1 cellular context compared by ENCODE assay signal in the genomic region with DNA sequence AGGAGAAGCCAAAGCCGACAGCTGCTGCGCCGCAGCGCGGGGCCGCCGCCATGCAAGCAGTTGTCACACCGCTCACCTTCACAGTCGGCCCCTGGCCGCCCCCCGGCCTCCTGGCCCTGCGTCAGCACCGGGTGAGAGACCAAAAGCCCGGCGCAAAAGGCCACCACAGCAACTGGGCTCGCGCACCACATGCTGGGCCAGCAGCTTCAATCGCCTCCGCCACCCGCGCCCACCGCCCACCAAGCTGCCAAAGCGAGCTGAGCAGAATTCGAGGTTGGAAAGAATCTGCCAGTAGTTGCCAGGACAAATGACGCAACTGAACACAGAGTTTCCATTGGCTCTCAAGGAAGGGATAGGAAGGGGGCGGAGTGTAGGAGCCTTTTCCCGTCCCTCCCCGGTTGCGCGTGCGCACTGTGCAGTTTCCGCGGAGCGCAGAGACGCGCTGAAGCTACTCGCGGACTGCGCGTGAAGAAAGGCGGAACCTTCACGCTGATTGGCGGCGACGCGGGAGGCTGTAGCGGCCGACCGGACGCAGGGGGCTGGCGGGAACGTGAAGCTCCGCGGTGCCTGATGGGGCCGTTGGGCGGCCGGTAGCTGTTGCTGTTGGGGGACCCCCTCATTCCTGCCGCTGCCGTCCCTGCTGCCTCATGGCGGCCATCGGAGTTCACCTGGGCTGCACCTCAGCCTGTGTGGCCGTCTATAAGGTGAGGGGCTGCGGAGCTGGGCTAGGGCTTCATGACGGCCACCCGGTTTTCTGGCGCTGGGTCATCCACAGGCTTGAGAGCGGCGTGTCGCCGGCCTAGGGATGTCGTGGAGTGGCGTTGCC.
TF ChIP-seq lines count a peak whose summit lies in the region.

Gene CDNF (minus strand): TSS at position 282 of the 826 bp plus-strand sequence. CDS start 91 bp downstream, at position 191.
A gene with protein sequence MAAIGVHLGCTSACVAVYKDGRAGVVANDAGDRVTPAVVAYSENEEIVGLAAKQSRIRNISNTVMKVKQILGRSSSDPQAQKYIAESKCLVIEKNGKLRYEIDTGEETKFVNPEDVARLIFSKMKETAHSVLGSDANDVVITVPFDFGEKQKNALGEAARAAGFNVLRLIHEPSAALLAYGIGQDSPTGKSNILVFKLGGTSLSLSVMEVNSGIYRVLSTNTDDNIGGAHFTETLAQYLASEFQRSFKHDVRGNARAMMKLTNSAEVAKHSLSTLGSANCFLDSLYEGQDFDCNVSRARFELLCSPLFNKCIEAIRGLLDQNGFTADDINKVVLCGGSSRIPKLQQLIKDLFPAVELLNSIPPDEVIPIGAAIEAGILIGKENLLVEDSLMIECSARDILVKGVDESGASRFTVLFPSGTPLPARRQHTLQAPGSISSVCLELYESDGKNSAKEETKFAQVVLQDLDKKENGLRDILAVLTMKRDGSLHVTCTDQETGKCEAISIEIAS (plus strand): TSS at position 551 of the 826 bp plus-strand sequence. CDS start 97 bp downstream, at position 648.
A gene with protein sequence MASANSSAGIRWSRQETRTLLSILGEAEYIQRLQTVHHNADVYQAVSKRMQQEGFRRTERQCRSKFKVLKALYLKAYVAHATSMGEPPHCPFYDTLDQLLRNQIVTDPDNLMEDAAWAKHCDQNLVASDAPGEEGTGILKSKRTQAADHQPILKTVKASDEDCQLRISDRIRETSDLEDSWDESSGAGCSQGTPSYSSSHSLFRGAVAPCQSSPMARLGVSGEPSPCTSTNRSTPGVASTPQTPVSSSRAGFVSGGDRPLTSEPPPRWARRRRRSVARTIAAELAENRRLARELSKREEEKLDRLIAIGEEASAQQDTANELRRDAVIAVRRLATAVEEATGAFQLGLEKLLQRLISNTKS (plus strand): TSS at position 551 of the 826 bp plus-strand sequence. CDS start 3,979 bp downstream, outside the sequence.

TF ChIP-seq in HEK293, 187 proteins besides CTCF, POLR2A, EP300 and RAD21 (continued from another document and continues in another):
- no peak for TF ChIP-seq ZNF621 (tag by site-specific recombination; IDR thresholded peaks at IDR 0.05)
- TF ChIP-seq ZNF830 (tag by site-specific recombination; IDR thresholded peaks at IDR 0.05; ENCODE audit: low read depth), result no peak
- 0 out of 2 replicates have a peak, but pooled peaks have one; percentile 20 for TF ChIP-seq ZNF843 (tag by site-specific recombination; IDR thresholded peaks at IDR 0.05)
- no peak; the same call in 1 of the 2 replicates for TF ChIP-seq ZNF558 (tag by site-specific recombination; IDR thresholded peaks at IDR 0.05)
- no peak for TF ChIP-seq ZNF302 (tag by site-specific recombination; IDR thresholded peaks at IDR 0.05; ENCODE audit: low read depth)
- TF ChIP-seq GLIS2 (tag by site-specific recombination; IDR thresholded peaks at IDR 0.05), result peak; percentile 96
- TF ChIP-seq ZNF24 (tag by site-specific recombination; IDR thresholded peaks at IDR 0.05), result 0 out of 2 replicates have a peak, but pooled peaks have one; percentile 17
- TF ChIP-seq YY1 (tag by site-specific recombination; IDR thresholded peaks at IDR 0.05), result peak; percentile 77
- TF ChIP-seq, protein P1, sequence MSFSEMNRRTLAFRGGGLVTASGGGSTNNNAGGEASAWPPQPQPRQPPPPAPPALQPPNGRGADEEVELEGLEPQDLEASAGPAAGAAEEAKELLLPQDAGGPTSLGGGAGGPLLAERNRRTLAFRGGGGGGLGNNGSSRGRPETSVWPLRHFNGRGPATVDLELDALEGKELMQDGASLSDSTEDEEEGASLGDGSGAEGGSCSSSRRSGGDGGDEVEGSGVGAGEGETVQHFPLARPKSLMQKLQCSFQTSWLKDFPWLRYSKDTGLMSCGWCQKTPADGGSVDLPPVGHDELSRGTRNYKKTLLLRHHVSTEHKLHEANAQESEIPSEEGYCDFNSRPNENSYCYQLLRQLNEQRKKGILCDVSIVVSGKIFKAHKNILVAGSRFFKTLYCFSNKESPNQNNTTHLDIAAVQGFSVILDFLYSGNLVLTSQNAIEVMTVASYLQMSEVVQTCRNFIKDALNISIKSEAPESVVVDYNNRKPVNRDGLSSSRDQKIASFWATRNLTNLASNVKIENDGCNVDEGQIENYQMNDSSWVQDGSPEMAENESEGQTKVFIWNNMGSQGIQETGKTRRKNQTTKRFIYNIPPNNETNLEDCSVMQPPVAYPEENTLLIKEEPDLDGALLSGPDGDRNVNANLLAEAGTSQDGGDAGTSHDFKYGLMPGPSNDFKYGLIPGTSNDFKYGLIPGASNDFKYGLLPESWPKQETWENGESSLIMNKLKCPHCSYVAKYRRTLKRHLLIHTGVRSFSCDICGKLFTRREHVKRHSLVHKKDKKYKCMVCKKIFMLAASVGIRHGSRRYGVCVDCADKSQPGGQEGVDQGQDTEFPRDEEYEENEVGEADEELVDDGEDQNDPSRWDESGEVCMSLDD (tag by site-specific recombination; IDR thresholded peaks at IDR 0.05), result peak; percentile 74; the same call in 1 of the 2 replicates
- TF ChIP-seq ZNF175 (tag by site-specific recombination; IDR thresholded peaks at IDR 0.05), result no peak
- no peak for TF ChIP-seq ZSCAN16 (tag by site-specific recombination; IDR thresholded peaks at IDR 0.05)
- TF ChIP-seq, protein P2, sequence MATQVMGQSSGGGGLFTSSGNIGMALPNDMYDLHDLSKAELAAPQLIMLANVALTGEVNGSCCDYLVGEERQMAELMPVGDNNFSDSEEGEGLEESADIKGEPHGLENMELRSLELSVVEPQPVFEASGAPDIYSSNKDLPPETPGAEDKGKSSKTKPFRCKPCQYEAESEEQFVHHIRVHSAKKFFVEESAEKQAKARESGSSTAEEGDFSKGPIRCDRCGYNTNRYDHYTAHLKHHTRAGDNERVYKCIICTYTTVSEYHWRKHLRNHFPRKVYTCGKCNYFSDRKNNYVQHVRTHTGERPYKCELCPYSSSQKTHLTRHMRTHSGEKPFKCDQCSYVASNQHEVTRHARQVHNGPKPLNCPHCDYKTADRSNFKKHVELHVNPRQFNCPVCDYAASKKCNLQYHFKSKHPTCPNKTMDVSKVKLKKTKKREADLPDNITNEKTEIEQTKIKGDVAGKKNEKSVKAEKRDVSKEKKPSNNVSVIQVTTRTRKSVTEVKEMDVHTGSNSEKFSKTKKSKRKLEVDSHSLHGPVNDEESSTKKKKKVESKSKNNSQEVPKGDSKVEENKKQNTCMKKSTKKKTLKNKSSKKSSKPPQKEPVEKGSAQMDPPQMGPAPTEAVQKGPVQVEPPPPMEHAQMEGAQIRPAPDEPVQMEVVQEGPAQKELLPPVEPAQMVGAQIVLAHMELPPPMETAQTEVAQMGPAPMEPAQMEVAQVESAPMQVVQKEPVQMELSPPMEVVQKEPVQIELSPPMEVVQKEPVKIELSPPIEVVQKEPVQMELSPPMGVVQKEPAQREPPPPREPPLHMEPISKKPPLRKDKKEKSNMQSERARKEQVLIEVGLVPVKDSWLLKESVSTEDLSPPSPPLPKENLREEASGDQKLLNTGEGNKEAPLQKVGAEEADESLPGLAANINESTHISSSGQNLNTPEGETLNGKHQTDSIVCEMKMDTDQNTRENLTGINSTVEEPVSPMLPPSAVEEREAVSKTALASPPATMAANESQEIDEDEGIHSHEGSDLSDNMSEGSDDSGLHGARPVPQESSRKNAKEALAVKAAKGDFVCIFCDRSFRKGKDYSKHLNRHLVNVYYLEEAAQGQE (tag by site-specific recombination; IDR thresholded peaks at IDR 0.05), result no peak
- peak; percentile 77 for TF ChIP-seq ZFP37 (tag by site-specific recombination; IDR thresholded peaks at IDR 0.05)
- peak; percentile 90 for TF ChIP-seq ZBTB26 (tag by site-specific recombination; optimal IDR thresholded peaks at IDR 0.05)
- TF ChIP-seq KLF16 (tag by site-specific recombination; IDR thresholded peaks at IDR 0.05), result peak; percentile 62
- TF ChIP-seq ZNF776 (tag by site-specific recombination; IDR thresholded peaks at IDR 0.05; ENCODE audit: borderline replicate concordance), result no peak
- TF ChIP-seq TCF7L2 (IDR thresholded peaks at IDR 0.05; ENCODE audit: borderline replicate concordance, low read depth, low read length), result no peak; the same call in 1 of the 2 replicates
- TF ChIP-seq ZNF433 (tag by site-specific recombination; IDR thresholded peaks at IDR 0.05; ENCODE audit: low read depth), result no peak
- TF ChIP-seq ZNF146 (tag by site-specific recombination; IDR thresholded peaks at IDR 0.05), result no peak
- TF ChIP-seq ZNF501 (tag by site-specific recombination; IDR thresholded peaks at IDR 0.05), result peak; percentile 93
- TF ChIP-seq BCL11B (tag by site-specific recombination; IDR thresholded peaks at IDR 0.05; ENCODE audit: low read depth), result no peak; the same call in 1 of the 2 replicates
- no peak for TF ChIP-seq ZNF174 (tag by site-specific recombination; IDR thresholded peaks at IDR 0.05)
- TF ChIP-seq ZNF521 (tag by site-specific recombination; IDR thresholded peaks at IDR 0.05), result no peak
- no peak for TF ChIP-seq ZNF223 (tag by site-specific recombination; IDR thresholded peaks at IDR 0.05)
- TF ChIP-seq ZNF184 (tag by site-specific recombination; IDR thresholded peaks at IDR 0.05), result no peak
- TF ChIP-seq GLI4 (tag by site-specific recombination; IDR thresholded peaks at IDR 0.05), result no peak
- no peak for TF ChIP-seq ZNF398 (tag by site-specific recombination; IDR thresholded peaks at IDR 0.05)
- TF ChIP-seq ZNF580 (tag by site-specific recombination; IDR thresholded peaks at IDR 0.05), result 0 out of 2 replicates have a peak, but pooled peaks have one; percentile 35
- TF ChIP-seq HOXD13 (CRISPR knock-in tag; IDR thresholded peaks at IDR 0.05; ENCODE audit: borderline replicate concordance), result no peak
- no peak for TF ChIP-seq ZFP3 (tag by site-specific recombination; IDR thresholded peaks at IDR 0.05; ENCODE audit: low read depth)
- no peak for TF ChIP-seq MEIS1 (CRISPR knock-in tag; IDR thresholded peaks at IDR 0.05; ENCODE audit: borderline replicate concordance)
- no peak for TF ChIP-seq ZNF571 (tag by site-specific recombination; IDR thresholded peaks at IDR 0.05)
- 0 out of 2 replicates have a peak, but pooled peaks have one; percentile 17 for TF ChIP-seq ZNF18 (tag by site-specific recombination; IDR thresholded peaks at IDR 0.05)
- peak; percentile 90 for TF ChIP-seq ZNF600 (tag by site-specific recombination; IDR thresholded peaks at IDR 0.05)
- TF ChIP-seq RBAK (tag by site-specific recombination; IDR thresholded peaks at IDR 0.05), result no peak
- TF ChIP-seq ZNF701 (tag by site-specific recombination; IDR thresholded peaks at IDR 0.05), result no peak
- no peak for TF ChIP-seq ZNF416 (tag by site-specific recombination; IDR thresholded peaks at IDR 0.05)
- TF ChIP-seq ZNF132 (tag by site-specific recombination; IDR thresholded peaks at IDR 0.05; ENCODE audit: borderline replicate concordance), result no peak
- TF ChIP-seq ZNF335 (tag by site-specific recombination; conservative IDR thresholded peaks at IDR 0.05), result peak; percentile 99
- TF ChIP-seq ZNF155 (tag by site-specific recombination; IDR thresholded peaks at IDR 0.05), result no peak
- TF ChIP-seq, protein P3, sequence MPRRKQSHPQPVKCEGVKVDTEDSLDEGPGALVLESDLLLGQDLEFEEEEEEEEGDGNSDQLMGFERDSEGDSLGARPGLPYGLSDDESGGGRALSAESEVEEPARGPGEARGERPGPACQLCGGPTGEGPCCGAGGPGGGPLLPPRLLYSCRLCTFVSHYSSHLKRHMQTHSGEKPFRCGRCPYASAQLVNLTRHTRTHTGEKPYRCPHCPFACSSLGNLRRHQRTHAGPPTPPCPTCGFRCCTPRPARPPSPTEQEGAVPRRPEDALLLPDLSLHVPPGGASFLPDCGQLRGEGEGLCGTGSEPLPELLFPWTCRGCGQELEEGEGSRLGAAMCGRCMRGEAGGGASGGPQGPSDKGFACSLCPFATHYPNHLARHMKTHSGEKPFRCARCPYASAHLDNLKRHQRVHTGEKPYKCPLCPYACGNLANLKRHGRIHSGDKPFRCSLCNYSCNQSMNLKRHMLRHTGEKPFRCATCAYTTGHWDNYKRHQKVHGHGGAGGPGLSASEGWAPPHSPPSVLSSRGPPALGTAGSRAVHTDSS (tag by site-specific recombination; IDR thresholded peaks at IDR 0.05), result no peak
- TF ChIP-seq ZNF140 (tag by site-specific recombination; IDR thresholded peaks at IDR 0.05), result no peak
